21 cellular contexts compared by ENCODE assay signal in genomic region chr17:53837131-53837530, GRCh38. TPM values are rescaled to one million over a fixed set of nuclear protein-coding genes. Genes with fewer than 3 reads are reported as not detected.
DNase-seq lines count a peak whose midpoint lies in the region; ATAC-seq and TF ChIP-seq lines count a peak whose summit lies in the region.
"Had no signal": no experiment of that assay in that cellular context is flagged by ENCODE, and none has a peak within 500 bp of the region (broad histone marks: within the 10 kb centered on the region; RNA-seq: fewer than 3 reads in every experiment).

No MANE protein-coding gene starts in this region.

- ATAC-seq in GM19452 (IDR thresholded peaks at IDR 0.05; ENCODE audit: unreplicated experiment): no peak
- ATAC-seq in activated CD8-positive, alpha-beta T cell treated with anti-CD3 and anti-CD28 coated beads for 36 hours: no peak
- ATAC-seq: SK-N-SH treated with all-trans-retinoic acid at 6 μM for 48 hours had no signal

- H3K27ac Mint-ChIP-seq in activated CD8-positive, alpha-beta T cell treated with anti-CD3 and anti-CD28 coated beads for 36 hours: no peak overlapping the region
- H3K27ac Mint-ChIP-seq: H9 had no signal

- no peak overlapping the region for H3K4me3 ChIP-seq in choroid plexus epithelial cell (ENCODE audit: low read depth, low read length)
- H3K4me3 ChIP-seq in kidney epithelial cell (ENCODE audit: low read depth, low read length): no peak overlapping the region

- intact Hi-C loops in activated CD8-positive, alpha-beta T cell treated with anti-CD3 and anti-CD28 coated beads for 36 hours (cut with micrococcal nuclease): no loop called here

- DNase-seq in LHCN-M2 (ENCODE audit: low read depth) (peak; percentile 59), choroid plexus epithelial cell (ENCODE audit: low read depth) (peak; percentile 1), kidney epithelial cell (ENCODE audit: low read depth) (peak; percentile 18), NCI-H1417 (lab: John Stamatoyannopoulos, UW) (no peak)
- DNase-seq in activated CD8-positive, alpha-beta memory T cell treated with anti-CD3 and anti-CD28 coated beads, Interleukin-2, amount 50 U/mL, for 48 hours: no peak
- no peak for DNase-seq in activated CD8-positive, alpha-beta T cell treated with anti-CD3 and anti-CD28 coated beads for 36 hours
- DNase-seq: BE2C; H9; Kasumi-1; MM.1S; NCI-H1048; NCI-H1436; NCI-H187 treated with DMSO at 0.1 percent for 48 hours; NCI-H2227 treated with DMSO at 0.1 percent for 48 hours; NCI-H510A treated with DMSO at 0.1 percent for 48 hours; NCI-H748 treated with DMSO at 0.1 percent for 48 hours; NK-92 treated with Interleukin-12 subunit alpha and Interleukin-12 subunit beta, amount 100 ng/mL, for 24 hours; SIG-M5 had no signal

- H3K27me3 Mint-ChIP-seq in activated CD8-positive, alpha-beta T cell treated with anti-CD3 and anti-CD28 coated beads for 36 hours: no peaks in the 10 kb centered on the region

- H3K36me3 Mint-ChIP-seq in activated CD8-positive, alpha-beta T cell treated with anti-CD3 and anti-CD28 coated beads for 36 hours (ENCODE audit: low read depth): no peaks in the 10 kb centered on the region

- H3K9me3 Mint-ChIP-seq in activated CD8-positive, alpha-beta T cell treated with anti-CD3 and anti-CD28 coated beads for 36 hours: peaks cover 14% of the 10 kb centered on the region

- no peak overlapping the region for H3K4me3 Mint-ChIP-seq in activated CD8-positive, alpha-beta T cell treated with anti-CD3 and anti-CD28 coated beads for 36 hours
- H3K4me3 Mint-ChIP-seq: H9 had no signal

- CTCF ChIA-PET in activated CD8-positive, alpha-beta T cell treated with anti-CD3 and anti-CD28 coated beads for 36 hours (lab: Charles Lee): no interaction called here

- no peak for TF ChIP-seq CTCF in choroid plexus epithelial cell (conservative IDR thresholded peaks at IDR 0.05; ENCODE audit: low read depth, low read length)
- no peak for TF ChIP-seq CTCF in kidney epithelial cell (IDR thresholded peaks at IDR 0.05; ENCODE audit: insufficient read depth, low read length, poor library complexity, severe bottlenecking)
- no peak for TF ChIP-seq CTCF in activated CD8-positive, alpha-beta T cell treated with anti-CD3 and anti-CD28 coated beads for 36 hours (IDR thresholded peaks at IDR 0.05)

- no peaks in the 10 kb centered on the region for H3K36me3 ChIP-seq in kidney epithelial cell (ENCODE audit: control insufficient read depth, insufficient read depth, low read length)
- H3K36me3 ChIP-seq: BE2C had no signal

- no peaks in the 10 kb centered on the region for H3K27me3 ChIP-seq in kidney epithelial cell (ENCODE audit: control insufficient read depth, insufficient read depth, low read length)
- H3K27me3 ChIP-seq: BE2C had no signal

- POLR2A ChIA-PET in activated CD8-positive, alpha-beta T cell treated with anti-CD3 and anti-CD28 coated beads for 36 hours (lab: Charles Lee): no interaction called here

- no peaks in the 10 kb centered on the region for H3K4me1 Mint-ChIP-seq in activated CD8-positive, alpha-beta T cell treated with anti-CD3 and anti-CD28 coated beads for 36 hours (ENCODE audit: low read depth)
- H3K4me1 Mint-ChIP-seq: H9 had no signal

RNA-seq across cellular contexts. Expression of gene KIF2B, which starts 14.4 kb away (rescaled TPM):
- total RNA-seq in LHCN-M2 (2014; rRNA removed) (not detected in 2 replicates), kidney epithelial cell (not detected in 2 replicates)
- polyA plus RNA-seq in LHCN-M2 (2012): not detected
- not detected for total RNA-seq in activated CD8-positive, alpha-beta T cell treated with anti-CD3 and anti-CD28 coated beads for 36 hours
- total RNA-seq: A673, H9 had no signal

Comparison
In these comparisons a context has a peak if more than half of its experiments do, and no peak if none do; other contexts are left out.
1. DNase-seq: peak in LHCN-M2 (single experiment), choroid plexus epithelial cell (single experiment) and kidney epithelial cell (single experiment); none in activated CD8-positive, alpha-beta memory T cell treated with anti-CD3 and anti-CD28 coated beads, Interleukin-2, amount 50 U/mL, for 48 hours (single experiment), NCI-H1417 (0 of 3) and activated CD8-positive, alpha-beta T cell treated with anti-CD3 and anti-CD28 coated beads for 36 hours (single experiment).